1 cellular context compared by ENCODE assay signal in the genomic region with DNA sequence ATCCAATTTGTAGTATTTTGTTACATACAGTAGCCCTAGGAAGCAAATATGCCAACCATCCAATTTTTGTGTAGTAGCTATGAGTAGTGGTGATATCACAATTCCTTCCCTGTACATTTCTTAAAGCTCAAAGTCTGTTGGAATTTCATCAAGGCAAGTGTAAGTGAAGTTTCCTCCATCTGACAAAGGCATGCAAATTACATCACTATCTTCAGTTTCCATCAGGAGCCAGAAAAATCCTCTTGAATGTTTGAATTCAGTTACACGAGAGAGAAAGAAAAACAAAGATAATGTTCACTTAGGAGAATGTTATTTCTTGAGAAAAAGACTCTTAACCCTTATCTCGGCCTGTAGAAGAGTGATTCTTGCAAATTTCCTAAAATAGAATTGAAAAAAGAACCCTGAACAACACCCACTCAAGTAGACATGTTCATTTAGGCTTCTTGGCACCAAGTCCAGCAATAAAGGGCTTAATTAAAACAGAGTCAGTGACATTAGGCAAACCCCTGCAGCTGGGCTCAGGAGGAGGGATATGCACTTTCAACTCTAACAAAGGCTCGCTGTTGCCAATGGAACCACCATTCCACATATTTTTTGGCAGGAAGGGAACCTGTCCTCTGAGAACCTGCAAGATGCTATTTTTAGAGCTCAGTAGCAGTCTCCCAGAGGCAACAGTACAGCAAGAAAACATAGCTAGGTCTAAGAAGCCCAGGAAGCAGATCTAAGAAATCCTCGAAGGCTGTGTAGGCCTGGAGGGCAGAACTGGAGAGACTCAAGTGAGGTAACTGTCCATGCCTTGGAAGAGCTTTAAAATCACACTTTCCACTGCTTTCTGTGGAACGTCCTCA.
TF ChIP-seq lines count a peak whose summit lies in the region.

No MANE protein-coding gene starts in this region.

TF ChIP-seq in A549, 52 proteins besides CTCF, POLR2A, EP300 and RAD21 (continued from another document):
- no peak for TF ChIP-seq HMGXB4 (CRISPR knock-in tag; IDR thresholded peaks at IDR 0.05; ENCODE audit: borderline replicate concordance)
- no peak for TF ChIP-seq ZNF302 (CRISPR knock-in tag; IDR thresholded peaks at IDR 0.05)
- no peak for TF ChIP-seq PHF8 (IDR thresholded peaks at IDR 0.05; ENCODE audit: borderline replicate concordance, low read depth)
